28 cellular contexts compared by ENCODE assay signal in the genomic region with DNA sequence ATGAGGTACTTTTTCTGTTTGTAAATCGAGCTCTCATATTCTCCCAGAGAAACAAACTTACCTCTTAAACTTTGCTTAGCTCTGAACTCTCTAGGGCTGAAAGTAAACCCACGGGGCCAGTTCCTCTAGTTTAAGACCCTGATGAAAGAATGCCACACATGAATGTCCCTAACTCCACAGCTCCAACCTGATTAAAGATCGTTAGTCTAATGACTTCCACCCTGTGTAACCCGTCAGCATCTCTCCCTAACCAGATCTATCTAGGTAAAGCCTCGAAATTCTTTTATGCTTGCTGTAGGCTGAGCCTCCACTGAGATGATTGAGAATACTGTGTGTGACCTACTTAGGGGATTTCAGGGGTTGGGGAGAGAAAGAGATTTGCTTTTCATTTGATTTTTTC. TPM values are rescaled to one million over a fixed set of nuclear protein-coding genes. Genes with fewer than 3 reads are reported as not detected.
"Had no signal": no experiment of that assay in that cellular context is flagged by ENCODE, and none has a peak within 500 bp of the region (broad histone marks: within the 10 kb centered on the region; RNA-seq: fewer than 3 reads in every experiment).

No MANE protein-coding gene starts in this region.

- H3K4me3 Mint-ChIP-seq: activated CD8-positive, alpha-beta T cell treated with anti-CD3 and anti-CD28 coated beads, Interleukin-2, amount 10 ng/mL, durations not matched to agents 7 days and 5 days; activated naive CD8-positive, alpha-beta T cell treated with anti-CD3 and anti-CD28 coated beads, Interleukin-2, amount 10 ng/mL, durations not matched to agents 7 days and 5 days; T-helper 1 cell treated with Interleukin-12 subunit alpha and Interleukin-12 subunit beta and Interleukin-4 antibody, amounts not matched to agents 30 μg/mL and 1 μg/mL, for 36 hours; WTC11 had no signal

- H3K9me3 Mint-ChIP-seq: activated naive CD8-positive, alpha-beta T cell treated with anti-CD3 and anti-CD28 coated beads, Interleukin-2, amount 10 ng/mL, durations not matched to agents 7 days and 5 days; T-helper 1 cell treated with Interleukin-12 subunit alpha and Interleukin-12 subunit beta and Interleukin-4 antibody, amounts not matched to agents 30 μg/mL and 1 μg/mL, for 36 hours had no signal

- H3K36me3 Mint-ChIP-seq: activated naive CD8-positive, alpha-beta T cell treated with anti-CD3 and anti-CD28 coated beads, Interleukin-2, amount 10 ng/mL, durations not matched to agents 7 days and 5 days; WTC11 had no signal

- H3K4me1 Mint-ChIP-seq: WTC11 had no signal

- DNase-seq: activated CD4-positive, alpha-beta T cell treated with anti-CD3 and anti-CD28 coated beads for 48 hours; activated CD4-positive, alpha-beta T cell treated with anti-CD3 and anti-CD28 coated beads, Interleukin-2, amount 50 U/mL, for 4 hours; activated CD4-positive, CD25-positive, alpha-beta regulatory T cell treated with anti-CD3 and anti-CD28 coated beads, Interleukin-2, amount 50 U/mL, for 72 hours; activated CD8-positive, alpha-beta memory T cell treated with anti-CD3 and anti-CD28 coated beads, Interleukin-2, amount 50 U/mL, for 48 hours; activated CD8-positive, alpha-beta T cell treated with anti-CD3 and anti-CD28 coated beads, Interleukin-2, amount 10 ng/mL, durations not matched to agents 7 days and 5 days; activated naive CD4-positive, alpha-beta T cell treated with anti-CD3 and anti-CD28 coated beads, Interleukin-2, amount 50 U/mL, for 16 hours; activated naive CD8-positive, alpha-beta T cell treated with anti-CD3 and anti-CD28 coated beads, Interleukin-2, amount 10 ng/mL, durations not matched to agents 7 days and 5 days; activated T-cell treated with anti-CD3 and anti-CD28 coated beads, Interleukin-2, amount 50 U/mL, for 1 hour; adrenal gland; aorta; caudate nucleus; Kasumi-1; KBM-7; NCI-H1048; NCI-H146; NCI-H1930; NCI-H2171; NCI-H2227 treated with DMSO at 0.1 percent for 48 hours; NCI-H446 treated with DMSO at 0.1 percent for 48 hours; NCI-H524 treated with DMSO at 0.1 percent for 48 hours; NCI-H748 treated with DMSO at 0.1 percent for 48 hours; NK-92 treated with Interleukin-12 subunit alpha and Interleukin-12 subunit beta, amount 100 ng/mL, for 24 hours; OCI-M1; RPMI8226 had no signal

- H3K27ac Mint-ChIP-seq: activated CD8-positive, alpha-beta T cell treated with anti-CD3 and anti-CD28 coated beads, Interleukin-2, amount 10 ng/mL, durations not matched to agents 7 days and 5 days; activated naive CD8-positive, alpha-beta T cell treated with anti-CD3 and anti-CD28 coated beads, Interleukin-2, amount 10 ng/mL, durations not matched to agents 7 days and 5 days; T-helper 1 cell treated with Interleukin-12 subunit alpha and Interleukin-12 subunit beta and Interleukin-4 antibody, amounts not matched to agents 30 μg/mL and 1 μg/mL, for 36 hours; WTC11 had no signal

- ATAC-seq: activated CD8-positive, alpha-beta T cell treated with anti-CD3 and anti-CD28 coated beads, Interleukin-2, amount 10 ng/mL, durations not matched to agents 7 days and 5 days; Panc1; Right ventricle myocardium inferior; WTC11 had no signal

RNA-seq across cellular contexts. Expression of gene ADRA1B, which starts 27.0 kb away (rescaled TPM):
- total RNA-seq: activated CD8-positive, alpha-beta T cell treated with anti-CD3 and anti-CD28 coated beads, Interleukin-2, amount 10 ng/mL, durations not matched to agents 7 days and 5 days; activated naive CD8-positive, alpha-beta T cell treated with anti-CD3 and anti-CD28 coated beads, Interleukin-2, amount 10 ng/mL, durations not matched to agents 7 days and 5 days had no signal
